ENCODE assay signal across 16 cellular contexts in the genomic region with DNA sequence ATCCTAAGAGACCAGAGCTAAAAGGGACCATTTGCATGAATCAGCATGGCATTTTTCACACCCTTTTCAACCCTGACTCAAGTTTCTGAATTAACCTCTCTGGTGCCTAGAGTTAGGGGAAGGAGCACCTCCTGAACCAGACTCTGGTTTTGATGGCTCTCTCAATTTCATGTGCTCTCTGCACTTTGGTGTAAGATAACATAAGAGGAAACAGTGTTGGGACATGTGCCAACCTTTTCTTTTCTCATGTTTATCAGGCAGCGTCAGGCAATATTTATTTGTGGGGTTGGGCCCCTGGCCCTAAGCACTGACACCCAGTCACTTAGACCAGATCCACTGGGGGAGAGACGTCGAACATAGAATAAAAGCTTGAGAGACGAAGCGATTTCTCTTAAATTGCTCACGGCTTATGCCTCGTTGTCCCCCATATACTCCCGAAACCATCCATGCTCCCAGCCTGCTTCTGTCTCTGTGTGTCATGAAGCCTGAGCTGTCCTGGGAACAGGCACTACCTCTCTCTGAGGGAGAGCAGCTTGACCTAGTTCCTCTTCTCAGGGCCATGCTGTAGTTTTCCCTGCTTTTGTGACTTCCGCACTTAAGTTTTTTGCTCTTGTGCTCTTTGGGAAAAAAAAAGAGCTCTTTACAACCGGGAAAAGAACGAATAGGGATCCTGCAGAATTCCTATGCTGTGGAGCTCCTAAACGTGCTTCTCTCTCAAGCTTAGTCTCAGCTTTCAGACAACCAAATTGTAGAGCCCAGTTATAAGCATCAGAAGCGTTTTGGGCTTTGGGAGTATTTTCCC.
DNase-seq lines count a peak whose midpoint lies in the region; ATAC-seq and TF ChIP-seq lines count a peak whose summit lies in the region.
"Had no signal": no experiment of that assay in that cellular context is flagged by ENCODE, and none has a peak within 500 bp of the region (broad histone marks: within the 10 kb centered on the region; RNA-seq: fewer than 3 reads in every experiment).

No MANE protein-coding gene starts in this region.

- H4K20me1 ChIP-seq in OCI-LY3 (ENCODE audit: insufficient read depth, low read length) (no peaks in the 10 kb centered on the region), fibroblast of lung (ENCODE audit: control insufficient read depth, extremely low read depth, insufficient read depth, low read length) (no peaks in the 10 kb centered on the region)

- TF ChIP-seq CTCF in OCI-LY3 (IDR thresholded peaks at IDR 0.05; ENCODE audit: low read depth, low read length) (no peak), fibroblast of lung (conservative IDR thresholded peaks at IDR 0.05 in 1 of 2, IDR thresholded peaks at IDR 0.05 in 1 of 2; ENCODE audit: low read depth in 1 of 2, low read length in 2 of 2) (no peak), ascending aorta (IDR thresholded peaks at IDR 0.05) (no peak)

- H3K9me3 Mint-ChIP-seq in activated T-cell treated with anti-CD3 and anti-CD28 coated beads, Interleukin-2, amount 50 U/mL, for 72 hours = peaks cover 0 to 2% of the 10 kb centered on the region in 2 donors
- H3K9me3 Mint-ChIP-seq in stimulated activated effector memory CD8-positive, alpha-beta T cell treated with anti-CD3 and anti-CD28 coated beads, Interleukin-12 subunit alpha, Interleukin-12 subunit beta, amount 100 ng/mL, for 72 hours = no peaks in the 10 kb centered on the region
- H3K9me3 Mint-ChIP-seq: T-cell had no signal

- H3K4me3 ChIP-seq in OCI-LY3 (ENCODE audit: low read length) = 0 out of 2 replicates have a peak overlapping the region, but pooled peaks have one; percentile 1
- no peak overlapping the region for H3K4me3 ChIP-seq in fibroblast of lung (replicated peaks in 1 of 4; ENCODE audit: control extremely low read depth in 1 of 4, insufficient read depth in 1 of 4, low read depth in 3 of 4, low read length in 4 of 4)
- no peak overlapping the region for H3K4me3 ChIP-seq in ascending aorta
- H3K4me3 ChIP-seq: dorsolateral prefrontal cortex, gastroesophageal sphincter had no signal

- H3K36me3 ChIP-seq in OCI-LY3 (replicated peaks; ENCODE audit: low read depth, low read length) (no peaks in the 10 kb centered on the region), fibroblast of lung (ENCODE audit: control insufficient read depth, insufficient read depth, low read length) (no peaks in the 10 kb centered on the region), ascending aorta (no peaks in the 10 kb centered on the region)
- H3K36me3 ChIP-seq: gastroesophageal sphincter had no signal

- peak overlapping the region in 1 of 2 donors; percentile 44 for H3K4me3 Mint-ChIP-seq in activated T-cell treated with anti-CD3 and anti-CD28 coated beads, Interleukin-2, amount 50 U/mL, for 72 hours
- H3K4me3 Mint-ChIP-seq in stimulated activated effector memory CD8-positive, alpha-beta T cell treated with anti-CD3 and anti-CD28 coated beads, Interleukin-12 subunit alpha, Interleukin-12 subunit beta, amount 100 ng/mL, for 72 hours = peak overlapping the region; percentile 46
- H3K4me3 Mint-ChIP-seq: activated naive CD8-positive, alpha-beta T cell; T-cell had no signal

- H3K4me1 ChIP-seq in OCI-LY3 (ENCODE audit: low read length) (peaks cover 53% of the 10 kb centered on the region), fibroblast of lung (ENCODE audit: control insufficient read depth, extremely low read depth, insufficient read depth, low read length) (no peaks in the 10 kb centered on the region), ascending aorta (peaks cover 3 to 4% of the 10 kb centered on the region in 2 donors)

- no peak overlapping the region for H3K27ac ChIP-seq in OCI-LY3 (ENCODE audit: low read length)
- H3K27ac ChIP-seq in fibroblast of lung (ENCODE audit: insufficient read depth, low read length) = no peak overlapping the region
- no peak overlapping the region for H3K27ac ChIP-seq in ascending aorta

- H3K4me1 Mint-ChIP-seq in activated T-cell treated with anti-CD3 and anti-CD28 coated beads, Interleukin-2, amount 50 U/mL, for 72 hours (ENCODE audit: low read depth) = peaks cover 21% of the 10 kb centered on the region
- peaks cover 42% of the 10 kb centered on the region for H3K4me1 Mint-ChIP-seq in stimulated activated effector memory CD8-positive, alpha-beta T cell treated with anti-CD3 and anti-CD28 coated beads, Interleukin-12 subunit alpha, Interleukin-12 subunit beta, amount 100 ng/mL, for 72 hours

- H3K9me3 ChIP-seq in OCI-LY3 (ENCODE audit: insufficient read depth, low read length) = no peaks in the 10 kb centered on the region
- H3K9me3 ChIP-seq in fibroblast of lung (ENCODE audit: control insufficient read depth, insufficient read depth, low read depth, low read length) = no peaks in the 10 kb centered on the region
- peaks cover 0 to under 1% of the 10 kb centered on the region in 2 donors for H3K9me3 ChIP-seq in ascending aorta
- H3K9me3 ChIP-seq: gastroesophageal sphincter had no signal

- no peaks in the 10 kb centered on the region for H3K27me3 Mint-ChIP-seq in activated T-cell treated with anti-CD3 and anti-CD28 coated beads, Interleukin-2, amount 50 U/mL, for 72 hours (ENCODE audit: low read depth)
- H3K27me3 Mint-ChIP-seq: activated naive CD8-positive, alpha-beta T cell; T-cell had no signal

- intact Hi-C loops in ascending aorta (cut with DNase I) = no loop called here

- peaks cover 3 to 6% of the 10 kb centered on the region in 2 donors for H3K36me3 Mint-ChIP-seq in activated T-cell treated with anti-CD3 and anti-CD28 coated beads, Interleukin-2, amount 50 U/mL, for 72 hours (ENCODE audit: insufficient read depth in 2 of 2)
- peaks cover 5% of the 10 kb centered on the region for H3K36me3 Mint-ChIP-seq in stimulated activated effector memory CD8-positive, alpha-beta T cell treated with anti-CD3 and anti-CD28 coated beads, Interleukin-12 subunit alpha, Interleukin-12 subunit beta, amount 100 ng/mL, for 72 hours

- no peak for DNase-seq in activated T-cell treated with anti-CD3 and anti-CD28 coated beads, Interleukin-2, amount 50 U/mL, for 72 hours
- no peak for DNase-seq in activated T-cell treated with anti-CD3 and anti-CD28 coated beads, Interleukin-2, amount 50 U/mL, for 48 hours
- no peak for DNase-seq in fibroblast of lung (ENCODE audit: low read depth in 2 of 2)
- peak in 1 of 2 donors; percentile 57 for DNase-seq in stimulated activated effector memory CD8-positive, alpha-beta T cell treated with anti-CD3 and anti-CD28 coated beads, Interleukin-12 subunit alpha, Interleukin-12 subunit beta, amount 100 ng/mL, for 72 hours (ENCODE audit: low spot score in 2 of 2)
- no peak for DNase-seq in effector CD8-positive, alpha-beta T cell (lab: John Stamatoyannopoulos, UW)
- DNase-seq in ascending aorta (ENCODE audit: low spot score in 2 of 2) = no peak
- DNase-seq in NCI-H187 (lab: John Stamatoyannopoulos, UW) = no peak
- DNase-seq: NCI-H1436 treated with DMSO at 0.1 percent for 48 hours; PC-3; stimulated activated CD4-positive, alpha-beta T cell treated with anti-CD3 and anti-CD28 coated beads, Interleukin-12 subunit alpha, Interleukin-12 subunit beta, amount 100 ng/mL, for 4 hours; T-cell had no signal

- H3K4me2 ChIP-seq in OCI-LY3 (ENCODE audit: low read length) (peak overlapping the region; percentile 85), fibroblast of lung (ENCODE audit: extremely low read depth, insufficient read depth, low read length) (no peak overlapping the region)

- H3K27me3 ChIP-seq in OCI-LY3 (ENCODE audit: low read depth, low read length) (no peaks in the 10 kb centered on the region), fibroblast of lung (ENCODE audit: control insufficient read depth, insufficient read depth, low read length) (no peaks in the 10 kb centered on the region), ascending aorta (no peaks in the 10 kb centered on the region)
- H3K27me3 ChIP-seq: dorsolateral prefrontal cortex, gastroesophageal sphincter had no signal

- H3K9ac ChIP-seq in OCI-LY3 (ENCODE audit: low read length) (0 out of 2 replicates have a peak overlapping the region, but pooled peaks have one; percentile 13), fibroblast of lung (ENCODE audit: insufficient read depth, low read length) (no peak overlapping the region)

- ATAC-seq in activated T-cell treated with anti-CD3 and anti-CD28 coated beads, Interleukin-2, amount 50 U/mL, for 72 hours (replicated peaks in 1 of 2) = peak; percentile 56
- ATAC-seq in stimulated activated effector memory CD8-positive, alpha-beta T cell treated with anti-CD3 and anti-CD28 coated beads, Interleukin-12 subunit alpha, Interleukin-12 subunit beta, amount 100 ng/mL, for 72 hours = peak; percentile 79
- ATAC-seq: gastroesophageal sphincter, PC-3, T-cell had no signal

- H2AFZ ChIP-seq in OCI-LY3 (ENCODE audit: low read depth, low read length) (no peak overlapping the region), fibroblast of lung (ENCODE audit: low read length) (peak overlapping the region; percentile 27)

- H3K79me2 ChIP-seq in OCI-LY3 (ENCODE audit: low read length) (no peaks in the 10 kb centered on the region), fibroblast of lung (ENCODE audit: control insufficient read depth, insufficient read depth, low read length) (no peaks in the 10 kb centered on the region)

- H3K27ac Mint-ChIP-seq in activated T-cell treated with anti-CD3 and anti-CD28 coated beads, Interleukin-2, amount 50 U/mL, for 72 hours = no peak overlapping the region
- H3K27ac Mint-ChIP-seq in stimulated activated effector memory CD8-positive, alpha-beta T cell treated with anti-CD3 and anti-CD28 coated beads, Interleukin-12 subunit alpha, Interleukin-12 subunit beta, amount 100 ng/mL, for 72 hours = peak overlapping the region; percentile 84
- H3K27ac Mint-ChIP-seq: activated naive CD8-positive, alpha-beta T cell; IgD-negative memory B cell; T-cell had no signal
